In genomic region chr3:15205934-15206661, GRCh38 we compare ENCODE assay signal across 1 cellular context.
TF ChIP-seq lines count a peak whose summit lies in the region.

TSS of gene CAPN7 (plus strand) at chr3:15206246. CDS start at chr3:15206496, 250 bp downstream.

TF ChIP-seq in K562, 482 proteins besides CTCF, POLR2A, EP300 and RAD21 (continued from another document and continues in another):
- TF ChIP-seq ATF1 (CRISPR knock-in tag; IDR thresholded peaks at IDR 0.05), result no peak
- TF ChIP-seq ATF1 (tag; IDR thresholded peaks at IDR 0.05), result peak; percentile 81
- TF ChIP-seq SUPT5H (IDR thresholded peaks at IDR 0.05), result peak; percentile 76
- peak; percentile 88 for TF ChIP-seq GABPB1 (CRISPR knock-in tag; IDR thresholded peaks at IDR 0.05)
- peak; percentile 11; the same call in 1 of the 2 replicates for TF ChIP-seq ESRRA (IDR thresholded peaks at IDR 0.05; ENCODE audit: borderline replicate concordance, low read depth)
- TF ChIP-seq, protein P1, sequence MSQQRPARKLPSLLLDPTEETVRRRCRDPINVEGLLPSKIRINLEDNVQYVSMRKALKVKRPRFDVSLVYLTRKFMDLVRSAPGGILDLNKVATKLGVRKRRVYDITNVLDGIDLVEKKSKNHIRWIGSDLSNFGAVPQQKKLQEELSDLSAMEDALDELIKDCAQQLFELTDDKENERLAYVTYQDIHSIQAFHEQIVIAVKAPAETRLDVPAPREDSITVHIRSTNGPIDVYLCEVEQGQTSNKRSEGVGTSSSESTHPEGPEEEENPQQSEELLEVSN (IDR thresholded peaks at IDR 0.05; ENCODE audit: borderline replicate concordance in 1 of 2, extremely low read depth in 1 of 2, insufficient read depth in 1 of 2, insufficient read length in 1 of 2, low read depth in 1 of 2, low read length in 1 of 2, poor library complexity in 1 of 2, severe bottlenecking in 1 of 2), result peak; percentile 89 to 93
- peak; percentile 88 for TF ChIP-seq THRB (CRISPR knock-in tag; conservative IDR thresholded peaks at IDR 0.05)
- TF ChIP-seq ZBTB12 (CRISPR knock-in tag; IDR thresholded peaks at IDR 0.05), result 0 out of 2 replicates have a peak, but pooled peaks have one; percentile 44
- TF ChIP-seq SMAD3 (CRISPR knock-in tag; conservative IDR thresholded peaks at IDR 0.05), result peak; percentile 88; the same call in 1 of the 2 replicates
- no peak; the same call in 1 of the 2 replicates for TF ChIP-seq TCF3 (CRISPR knock-in tag; IDR thresholded peaks at IDR 0.05)
- TF ChIP-seq IFI16 (CRISPR knock-in tag; IDR thresholded peaks at IDR 0.05), result no peak
- no peak; the same call in 1 of the 2 replicates for TF ChIP-seq BCL6 (CRISPR knock-in tag; IDR thresholded peaks at IDR 0.05)
- no peak for TF ChIP-seq KAT8 (IDR thresholded peaks at IDR 0.05; ENCODE audit: low read depth)
- TF ChIP-seq, protein P2, sequence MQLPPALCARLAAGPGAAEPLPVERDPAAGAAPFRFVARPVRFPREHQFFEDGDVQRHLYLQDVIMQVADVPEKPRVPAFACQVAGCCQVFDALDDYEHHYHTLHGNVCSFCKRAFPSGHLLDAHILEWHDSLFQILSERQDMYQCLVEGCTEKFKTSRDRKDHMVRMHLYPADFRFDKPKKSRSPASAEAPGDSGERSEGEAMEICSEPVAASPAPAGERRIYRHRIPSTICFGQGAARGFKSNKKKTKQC (CRISPR knock-in tag; IDR thresholded peaks at IDR 0.05), result peak; percentile 43
- TF ChIP-seq MTA1 (IDR thresholded peaks at IDR 0.05; ENCODE audit: borderline replicate concordance), result peak; percentile 48; the same call in 1 of the 2 replicates
- peak; percentile 75; the same call in 1 of the 2 replicates for TF ChIP-seq E2F3 (CRISPR knock-in tag; IDR thresholded peaks at IDR 0.05)
- TF ChIP-seq FOS (IDR thresholded peaks at IDR 0.05; ENCODE audit: extremely low read depth, insufficient read length), result no peak
- TF ChIP-seq, protein P3, sequence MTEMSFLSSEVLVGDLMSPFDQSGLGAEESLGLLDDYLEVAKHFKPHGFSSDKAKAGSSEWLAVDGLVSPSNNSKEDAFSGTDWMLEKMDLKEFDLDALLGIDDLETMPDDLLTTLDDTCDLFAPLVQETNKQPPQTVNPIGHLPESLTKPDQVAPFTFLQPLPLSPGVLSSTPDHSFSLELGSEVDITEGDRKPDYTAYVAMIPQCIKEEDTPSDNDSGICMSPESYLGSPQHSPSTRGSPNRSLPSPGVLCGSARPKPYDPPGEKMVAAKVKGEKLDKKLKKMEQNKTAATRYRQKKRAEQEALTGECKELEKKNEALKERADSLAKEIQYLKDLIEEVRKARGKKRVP (CRISPR knock-in tag; IDR thresholded peaks at IDR 0.05), result peak; percentile 48; the same call in 1 of the 2 replicates
- no peak for TF ChIP-seq TCF7 (IDR thresholded peaks at IDR 0.05; ENCODE audit: borderline replicate concordance)
- no peak for TF ChIP-seq PTRF (tag; IDR thresholded peaks at IDR 0.05)
- TF ChIP-seq, protein P4, sequence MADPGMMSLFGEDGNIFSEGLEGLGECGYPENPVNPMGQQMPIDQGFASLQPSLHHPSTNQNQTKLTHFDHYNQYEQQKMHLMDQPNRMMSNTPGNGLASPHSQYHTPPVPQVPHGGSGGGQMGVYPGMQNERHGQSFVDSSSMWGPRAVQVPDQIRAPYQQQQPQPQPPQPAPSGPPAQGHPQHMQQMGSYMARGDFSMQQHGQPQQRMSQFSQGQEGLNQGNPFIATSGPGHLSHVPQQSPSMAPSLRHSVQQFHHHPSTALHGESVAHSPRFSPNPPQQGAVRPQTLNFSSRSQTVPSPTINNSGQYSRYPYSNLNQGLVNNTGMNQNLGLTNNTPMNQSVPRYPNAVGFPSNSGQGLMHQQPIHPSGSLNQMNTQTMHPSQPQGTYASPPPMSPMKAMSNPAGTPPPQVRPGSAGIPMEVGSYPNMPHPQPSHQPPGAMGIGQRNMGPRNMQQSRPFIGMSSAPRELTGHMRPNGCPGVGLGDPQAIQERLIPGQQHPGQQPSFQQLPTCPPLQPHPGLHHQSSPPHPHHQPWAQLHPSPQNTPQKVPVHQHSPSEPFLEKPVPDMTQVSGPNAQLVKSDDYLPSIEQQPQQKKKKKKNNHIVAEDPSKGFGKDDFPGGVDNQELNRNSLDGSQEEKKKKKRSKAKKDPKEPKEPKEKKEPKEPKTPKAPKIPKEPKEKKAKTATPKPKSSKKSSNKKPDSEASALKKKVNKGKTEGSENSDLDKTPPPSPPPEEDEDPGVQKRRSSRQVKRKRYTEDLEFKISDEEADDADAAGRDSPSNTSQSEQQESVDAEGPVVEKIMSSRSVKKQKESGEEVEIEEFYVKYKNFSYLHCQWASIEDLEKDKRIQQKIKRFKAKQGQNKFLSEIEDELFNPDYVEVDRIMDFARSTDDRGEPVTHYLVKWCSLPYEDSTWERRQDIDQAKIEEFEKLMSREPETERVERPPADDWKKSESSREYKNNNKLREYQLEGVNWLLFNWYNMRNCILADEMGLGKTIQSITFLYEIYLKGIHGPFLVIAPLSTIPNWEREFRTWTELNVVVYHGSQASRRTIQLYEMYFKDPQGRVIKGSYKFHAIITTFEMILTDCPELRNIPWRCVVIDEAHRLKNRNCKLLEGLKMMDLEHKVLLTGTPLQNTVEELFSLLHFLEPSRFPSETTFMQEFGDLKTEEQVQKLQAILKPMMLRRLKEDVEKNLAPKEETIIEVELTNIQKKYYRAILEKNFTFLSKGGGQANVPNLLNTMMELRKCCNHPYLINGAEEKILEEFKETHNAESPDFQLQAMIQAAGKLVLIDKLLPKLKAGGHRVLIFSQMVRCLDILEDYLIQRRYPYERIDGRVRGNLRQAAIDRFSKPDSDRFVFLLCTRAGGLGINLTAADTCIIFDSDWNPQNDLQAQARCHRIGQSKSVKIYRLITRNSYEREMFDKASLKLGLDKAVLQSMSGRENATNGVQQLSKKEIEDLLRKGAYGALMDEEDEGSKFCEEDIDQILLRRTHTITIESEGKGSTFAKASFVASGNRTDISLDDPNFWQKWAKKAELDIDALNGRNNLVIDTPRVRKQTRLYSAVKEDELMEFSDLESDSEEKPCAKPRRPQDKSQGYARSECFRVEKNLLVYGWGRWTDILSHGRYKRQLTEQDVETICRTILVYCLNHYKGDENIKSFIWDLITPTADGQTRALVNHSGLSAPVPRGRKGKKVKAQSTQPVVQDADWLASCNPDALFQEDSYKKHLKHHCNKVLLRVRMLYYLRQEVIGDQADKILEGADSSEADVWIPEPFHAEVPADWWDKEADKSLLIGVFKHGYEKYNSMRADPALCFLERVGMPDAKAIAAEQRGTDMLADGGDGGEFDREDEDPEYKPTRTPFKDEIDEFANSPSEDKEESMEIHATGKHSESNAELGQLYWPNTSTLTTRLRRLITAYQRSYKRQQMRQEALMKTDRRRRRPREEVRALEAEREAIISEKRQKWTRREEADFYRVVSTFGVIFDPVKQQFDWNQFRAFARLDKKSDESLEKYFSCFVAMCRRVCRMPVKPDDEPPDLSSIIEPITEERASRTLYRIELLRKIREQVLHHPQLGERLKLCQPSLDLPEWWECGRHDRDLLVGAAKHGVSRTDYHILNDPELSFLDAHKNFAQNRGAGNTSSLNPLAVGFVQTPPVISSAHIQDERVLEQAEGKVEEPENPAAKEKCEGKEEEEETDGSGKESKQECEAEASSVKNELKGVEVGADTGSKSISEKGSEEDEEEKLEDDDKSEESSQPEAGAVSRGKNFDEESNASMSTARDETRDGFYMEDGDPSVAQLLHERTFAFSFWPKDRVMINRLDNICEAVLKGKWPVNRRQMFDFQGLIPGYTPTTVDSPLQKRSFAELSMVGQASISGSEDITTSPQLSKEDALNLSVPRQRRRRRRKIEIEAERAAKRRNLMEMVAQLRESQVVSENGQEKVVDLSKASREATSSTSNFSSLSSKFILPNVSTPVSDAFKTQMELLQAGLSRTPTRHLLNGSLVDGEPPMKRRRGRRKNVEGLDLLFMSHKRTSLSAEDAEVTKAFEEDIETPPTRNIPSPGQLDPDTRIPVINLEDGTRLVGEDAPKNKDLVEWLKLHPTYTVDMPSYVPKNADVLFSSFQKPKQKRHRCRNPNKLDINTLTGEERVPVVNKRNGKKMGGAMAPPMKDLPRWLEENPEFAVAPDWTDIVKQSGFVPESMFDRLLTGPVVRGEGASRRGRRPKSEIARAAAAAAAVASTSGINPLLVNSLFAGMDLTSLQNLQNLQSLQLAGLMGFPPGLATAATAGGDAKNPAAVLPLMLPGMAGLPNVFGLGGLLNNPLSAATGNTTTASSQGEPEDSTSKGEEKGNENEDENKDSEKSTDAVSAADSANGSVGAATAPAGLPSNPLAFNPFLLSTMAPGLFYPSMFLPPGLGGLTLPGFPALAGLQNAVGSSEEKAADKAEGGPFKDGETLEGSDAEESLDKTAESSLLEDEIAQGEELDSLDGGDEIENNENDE (IDR thresholded peaks at IDR 0.05; ENCODE audit: low read depth, low read length), result no peak
- no peak for TF ChIP-seq SETDB1 (IDR thresholded peaks at IDR 0.05; ENCODE audit: low read length)
- TF ChIP-seq FUS (optimal IDR thresholded peaks at IDR 0.05; ENCODE audit: low read depth, low read length), result no peak
- TF ChIP-seq ZNF212 (CRISPR knock-in tag; IDR thresholded peaks at IDR 0.05), result no peak
- no peak for TF ChIP-seq MCM7 (IDR thresholded peaks at IDR 0.05)
- no peak for TF ChIP-seq THAP7 (CRISPR knock-in tag; IDR thresholded peaks at IDR 0.05)
- TF ChIP-seq ZNF431 (CRISPR knock-in tag; IDR thresholded peaks at IDR 0.05), result peak; percentile 42; the same call in 1 of the 2 replicates
- TF ChIP-seq KLF10 (CRISPR knock-in tag; IDR thresholded peaks at IDR 0.05), result no peak
- TF ChIP-seq NUFIP1 (IDR thresholded peaks at IDR 0.05; ENCODE audit: partially characterized antibody), result no peak
- TF ChIP-seq HNRNPLL (IDR thresholded peaks at IDR 0.05; ENCODE audit: low read depth, low read length, poor library complexity, severe bottlenecking), result peak; percentile 77
- TF ChIP-seq ZBTB1 (CRISPR knock-in tag; IDR thresholded peaks at IDR 0.05; ENCODE audit: borderline replicate concordance, low read depth), result peak; percentile 78; the same call in 1 of the 2 replicates
- TF ChIP-seq, protein P5, sequence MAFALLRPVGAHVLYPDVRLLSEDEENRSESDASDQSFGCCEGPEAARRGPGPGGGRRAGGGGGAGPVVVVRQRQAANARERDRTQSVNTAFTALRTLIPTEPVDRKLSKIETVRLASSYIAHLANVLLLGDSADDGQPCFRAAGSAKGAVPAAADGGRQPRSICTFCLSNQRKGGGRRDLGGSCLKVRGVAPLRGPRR (CRISPR knock-in tag; IDR thresholded peaks at IDR 0.05), result peak; percentile 73; the same call in 1 of the 2 replicates
- TF ChIP-seq ZNF586 (CRISPR knock-in tag; conservative IDR thresholded peaks at IDR 0.05), result no peak
- no peak for TF ChIP-seq MAFG (tag; conservative IDR thresholded peaks at IDR 0.05)
- TF ChIP-seq IRF9 (tag; IDR thresholded peaks at IDR 0.05), result no peak
- peak; percentile 99 for TF ChIP-seq ZFX (CRISPR knock-in tag; IDR thresholded peaks at IDR 0.05)
- TF ChIP-seq SIX5 (IDR thresholded peaks at IDR 0.05; ENCODE audit: borderline replicate concordance in 1 of 2, insufficient read depth in 1 of 2, low read depth in 1 of 2, low read length in 2 of 2), result no peak
- TF ChIP-seq HDAC8 (tag; IDR thresholded peaks at IDR 0.05), result no peak
- no peak for TF ChIP-seq HEY1 (CRISPR knock-in tag; IDR thresholded peaks at IDR 0.05; ENCODE audit: borderline replicate concordance)
- no peak for TF ChIP-seq ZKSCAN1 (IDR thresholded peaks at IDR 0.05; ENCODE audit: low read depth, low read length)
- TF ChIP-seq RBBP5 (IDR thresholded peaks at IDR 0.05; ENCODE audit: borderline replicate concordance, insufficient read depth, low read length, poor library complexity, severe bottlenecking), result peak; percentile 98
- peak; percentile 74 for TF ChIP-seq SP1 (CRISPR knock-in tag; IDR thresholded peaks at IDR 0.05)
- no peak for TF ChIP-seq NELFE (IDR thresholded peaks at IDR 0.05; ENCODE audit: insufficient read depth, insufficient read length)
- no peak for TF ChIP-seq SRSF7 (optimal IDR thresholded peaks at IDR 0.05; ENCODE audit: low read depth, low read length)
- no peak for TF ChIP-seq RFX1 (IDR thresholded peaks at IDR 0.05)
- TF ChIP-seq, protein P6, sequence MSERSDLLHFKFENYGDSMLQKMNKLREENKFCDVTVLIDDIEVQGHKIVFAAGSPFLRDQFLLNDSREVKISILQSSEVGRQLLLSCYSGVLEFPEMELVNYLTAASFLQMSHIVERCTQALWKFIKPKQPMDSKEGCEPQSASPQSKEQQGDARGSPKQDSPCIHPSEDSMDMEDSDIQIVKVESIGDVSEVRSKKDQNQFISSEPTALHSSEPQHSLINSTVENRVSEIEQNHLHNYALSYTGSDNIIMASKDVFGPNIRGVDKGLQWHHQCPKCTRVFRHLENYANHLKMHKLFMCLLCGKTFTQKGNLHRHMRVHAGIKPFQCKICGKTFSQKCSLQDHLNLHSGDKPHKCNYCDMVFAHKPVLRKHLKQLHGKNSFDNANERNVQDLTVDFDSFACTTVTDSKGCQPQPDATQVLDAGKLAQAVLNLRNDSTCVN (CRISPR knock-in tag; IDR thresholded peaks at IDR 0.05), result peak; percentile 47; the same call in 1 of the 2 replicates
